ENCODE assay signal across 20 cellular contexts in genomic region chr7:34224259-34224658, GRCh38.
DNase-seq lines count a peak whose midpoint lies in the region; ATAC-seq, FAIRE-seq and TF ChIP-seq lines count a peak whose summit lies in the region.
"Had no signal": no experiment of that assay in that cellular context is flagged by ENCODE, and none has a peak within 500 bp of the region (broad histone marks: within the 10 kb centered on the region; RNA-seq: fewer than 3 reads in every experiment).

No MANE protein-coding gene starts in this region.

- H3K27ac ChIP-seq in SK-N-SH (ENCODE audit: low read depth in 2 of 2, low read length in 1 of 2): no peak overlapping the region
- H3K27ac ChIP-seq in effector memory CD4-positive, alpha-beta T cell (ENCODE audit: insufficient read depth, low read length, poor library complexity, severe bottlenecking): no peak overlapping the region
- H3K27ac ChIP-seq: GM23248 had no signal

- H3K4me1 ChIP-seq in SK-N-SH (ENCODE audit: control insufficient read depth in 1 of 2, insufficient read depth in 2 of 2, low read depth in 1 of 2, low read length in 1 of 2): no peaks in the 10 kb centered on the region
- no peaks in the 10 kb centered on the region for H3K4me1 ChIP-seq in effector memory CD4-positive, alpha-beta T cell (ENCODE audit: control insufficient read depth, insufficient read depth, low read length, poor library complexity, severe bottlenecking)
- H3K4me1 ChIP-seq: Caco-2 had no signal

- no peak overlapping the region for H3K4me2 ChIP-seq in SK-N-SH

- no peaks in the 10 kb centered on the region for H3F3A ChIP-seq in SK-N-SH (replicated peaks; ENCODE audit: insufficient read depth)

- no peaks in the 10 kb centered on the region for H4K20me1 ChIP-seq in SK-N-SH (ENCODE audit: insufficient read depth)

- no peaks in the 10 kb centered on the region for H3K9me2 ChIP-seq in SK-N-SH

- no peaks in the 10 kb centered on the region for H3K9me3 ChIP-seq in SK-N-SH
- H3K9me3 ChIP-seq in effector memory CD4-positive, alpha-beta T cell (ENCODE audit: control insufficient read depth, low read length): no peaks in the 10 kb centered on the region
- H3K9me3 ChIP-seq: Caco-2 had no signal

- peak; percentile 97 for FAIRE-seq in islet of Langerhans (lab: Jason Lieb, UNC)
- FAIRE-seq: G401.6, GM12878, GM19239, H1 had no signal

- TF ChIP-seq RAD21 in SK-N-SH (IDR thresholded peaks at IDR 0.05; ENCODE audit: low read length): no peak

- no peak for ATAC-seq in SK-N-SH treated with all-trans-retinoic acid at 6 μM for 48 hours
- ATAC-seq: CD8-positive, alpha-beta T cell; GM12878 had no signal

- DNase-seq in SK-N-SH (no peak), NCI-H1417 (lab: John Stamatoyannopoulos, UW) (peak in 2 of 3 experiments; percentile 49 to 88), activated T-cell treated with anti-CD3 and anti-CD28 coated beads for 4 hours (no peak)
- DNase-seq in effector memory CD4-positive, alpha-beta T cell: no peak
- DNase-seq in activated CD8-positive, alpha-beta memory T cell treated with anti-CD3 and anti-CD28 coated beads for 24 hours: no peak
- DNase-seq: C1 segment of cervical spinal cord; Caco-2; CD4-positive, CD25-positive, alpha-beta regulatory T cell; CD8-positive, alpha-beta T cell; DMS 273 treated with DMSO at 0.1 percent for 48 hours; DND-41; GM23248; H7; HCEC 1CT had no signal

- TF ChIP-seq CTCF in SK-N-SH (IDR thresholded peaks at IDR 0.05): no peak

- POLR2A ChIA-PET in SK-N-SH (lab: Yijun Ruan, JAX): no interaction called here

- no peak overlapping the region for H2AFZ ChIP-seq in SK-N-SH (ENCODE audit: low read depth)
- H2AFZ ChIP-seq: GM23248 had no signal

- no peaks in the 10 kb centered on the region for H3K27me3 ChIP-seq in SK-N-SH (ENCODE audit: insufficient read depth)
- no peaks in the 10 kb centered on the region for H3K27me3 ChIP-seq in effector memory CD4-positive, alpha-beta T cell (replicated peaks; ENCODE audit: control insufficient read depth, insufficient read depth, low read length, poor library complexity, severe bottlenecking)

- 50% methylated on average over 1 of the region's 1 CpG for WGBS in SK-N-SH (ENCODE audit: low lambda C conversion rate)

- no peaks in the 10 kb centered on the region for H3K36me3 ChIP-seq in SK-N-SH (replicated peaks in 1 of 2; ENCODE audit: control insufficient read depth in 1 of 2, insufficient read depth in 2 of 2, low read length in 1 of 2)
- no peaks in the 10 kb centered on the region for H3K36me3 ChIP-seq in effector memory CD4-positive, alpha-beta T cell (ENCODE audit: control insufficient read depth, insufficient read depth, low read length)

- no peaks in the 10 kb centered on the region for H3K79me2 ChIP-seq in SK-N-SH (ENCODE audit: insufficient read depth)

- CTCF ChIA-PET in SK-N-SH (lab: Yijun Ruan, JAX): no interaction called here

- no peak for TF ChIP-seq EP300 in SK-N-SH (IDR thresholded peaks at IDR 0.05; ENCODE audit: borderline replicate concordance in 1 of 2, low read depth in 1 of 2, low read length in 1 of 2)

- H3K4me3 ChIP-seq in SK-N-SH (ENCODE audit: low read depth in 2 of 2, low read length in 1 of 2): no peak overlapping the region
- no peak overlapping the region for H3K4me3 ChIP-seq in effector memory CD4-positive, alpha-beta T cell (ENCODE audit: insufficient read depth, low read depth, low read length, poor library complexity, severe bottlenecking)
- H3K4me3 ChIP-seq: GM12878, GM23248 had no signal

- no peak overlapping the region for H3K9ac ChIP-seq in SK-N-SH
- H3K9ac ChIP-seq: GM23248 had no signal

TF ChIP-seq in SK-N-SH, 30 proteins besides CTCF, POLR2A, EP300 and RAD21 (continues in another document):
- TF ChIP-seq FOXJ3 (CRISPR knock-in tag; IDR thresholded peaks at IDR 0.05): no peak
- no peak for TF ChIP-seq USF2 (IDR thresholded peaks at IDR 0.05; ENCODE audit: borderline replicate concordance, low read depth, low read length)
- TF ChIP-seq REST (IDR thresholded peaks at IDR 0.05; ENCODE audit: low read depth, low read length): no peak

TF ChIP-seq in SK-N-SH treated with all-trans-retinoic acid at 6 μM for 48 hours, 23 proteins besides CTCF, POLR2A, EP300 and RAD21:
- no peak for TF ChIP-seq ZNF8 (CRISPR knock-in tag; IDR thresholded peaks at IDR 0.05)
- no peak for TF ChIP-seq ARNTL (CRISPR knock-in tag; IDR thresholded peaks at IDR 0.05; ENCODE audit: borderline replicate concordance, low read depth)
- no peak for TF ChIP-seq CREB5 (CRISPR knock-in tag; IDR thresholded peaks at IDR 0.05; ENCODE audit: low read depth)
- TF ChIP-seq RARB (CRISPR knock-in tag; IDR thresholded peaks at IDR 0.05): no peak
- TF ChIP-seq BACH2 (CRISPR knock-in tag; IDR thresholded peaks at IDR 0.05; ENCODE audit: borderline replicate concordance): no peak
- TF ChIP-seq ZNF565 (CRISPR knock-in tag; conservative IDR thresholded peaks at IDR 0.05; ENCODE audit: low read depth): no peak
- no peak for TF ChIP-seq OSR1 (CRISPR knock-in tag; IDR thresholded peaks at IDR 0.05)
- TF ChIP-seq SNAI2 (CRISPR knock-in tag; IDR thresholded peaks at IDR 0.05): no peak
- TF ChIP-seq ZFP3 (CRISPR knock-in tag; IDR thresholded peaks at IDR 0.05): no peak
TF ChIP-seq in SK-N-SH treated with all-trans-retinoic acid at 6 μM for 48 hours: peak in this region for 0.

Comparison
In these comparisons a context has a peak if more than half of its experiments do, and no peak if none do; other contexts are left out.
1. DNase-seq: peak in NCI-H1417 (2 of 3); none in SK-N-SH (single experiment), effector memory CD4-positive, alpha-beta T cell (0 of 3), activated CD8-positive, alpha-beta memory T cell treated with anti-CD3 and anti-CD28 coated beads for 24 hours (single experiment) and activated T-cell treated with anti-CD3 and anti-CD28 coated beads for 4 hours (single experiment).